Comparison of ENCODE assay signal across 23 cellular contexts in the genomic region with DNA sequence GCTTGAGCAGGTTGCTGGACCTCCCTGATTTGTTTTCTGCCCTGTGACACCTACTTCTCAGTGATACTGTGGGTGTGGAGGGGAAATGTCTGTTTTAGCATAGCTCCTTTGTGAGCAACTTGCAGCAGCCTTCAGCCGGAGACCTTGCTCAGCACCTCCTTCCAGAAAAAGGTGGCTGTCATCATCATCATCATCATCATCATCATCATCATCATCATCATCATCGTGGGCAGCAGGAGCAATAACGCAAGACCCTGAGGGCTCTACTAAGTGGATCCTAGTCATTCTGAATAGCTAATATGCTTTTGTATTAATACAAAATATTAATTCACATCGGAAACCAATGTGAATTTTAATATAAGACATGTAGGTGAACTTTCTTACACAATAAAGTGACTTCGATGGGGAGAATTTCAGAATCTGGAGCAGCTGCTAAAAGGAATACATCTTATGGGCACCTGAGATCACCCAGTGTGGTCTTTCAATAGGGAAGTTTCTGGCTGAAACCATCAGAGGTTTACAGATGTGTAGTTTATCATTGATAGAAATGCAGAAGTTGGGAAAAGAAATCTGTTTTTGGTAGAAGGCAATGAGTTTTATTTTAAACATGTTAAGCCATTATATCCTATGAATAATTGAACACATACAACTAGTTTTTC. TPM values are rescaled to one million over a fixed set of nuclear protein-coding genes. Genes with fewer than 3 reads are reported as not detected.
DNase-seq lines count a peak whose midpoint lies in the region; ATAC-seq, FAIRE-seq and TF ChIP-seq lines count a peak whose summit lies in the region.
"Had no signal": no experiment of that assay in that cellular context is flagged by ENCODE, and none has a peak within 500 bp of the region (broad histone marks: within the 10 kb centered on the region; RNA-seq: fewer than 3 reads in every experiment).

No MANE protein-coding gene starts in this region.

- ATAC-seq in GM18909 (IDR thresholded peaks at IDR 0.05; ENCODE audit: poor library complexity, unreplicated experiment) (peak; percentile 71), GM21528 (IDR thresholded peaks at IDR 0.05; ENCODE audit: low FRiP score, unreplicated experiment) (peak; percentile 62), HG03108 (IDR thresholded peaks at IDR 0.05; ENCODE audit: unreplicated experiment) (peak; percentile 53), GM21360 (IDR thresholded peaks at IDR 0.05; ENCODE audit: unreplicated experiment) (no peak)
- ATAC-seq: CD8-positive, alpha-beta T cell; effector memory CD8-positive, alpha-beta T cell had no signal

- H3K4me1 ChIP-seq in H1 (replicated peaks in 1 of 4; ENCODE audit: control insufficient read depth in 3 of 4, insufficient read depth in 4 of 4, low read length in 3 of 4) (peaks cover 0 to 3% (median 0%) of the 10 kb centered on the region in 4 experiments; a peak in 1 of 7 replicates), OCI-LY7 (ENCODE audit: insufficient read depth, low read length, poor library complexity, severe bottlenecking) (no peaks in the 10 kb centered on the region)

- TF ChIP-seq POLR2A in H1 (IDR thresholded peaks at IDR 0.05; ENCODE audit: control extremely low read depth in 1 of 2, low read depth in 2 of 2, low read length in 2 of 2) = no peak

- H4K8ac ChIP-seq in H1 (ENCODE audit: extremely low read depth, insufficient read depth, low read length) = no peak overlapping the region

- H3K56ac ChIP-seq in H1 (replicated peaks; ENCODE audit: insufficient read length, low read depth, low read length) = no peak overlapping the region

- 82% methylated on average over 5 of the region's 5 CpGs; no CpG with 5 or more reads in 1 of the 2 experiments for WGBS in H1 (ENCODE audit: extremely low coverage in 1 of 2, insufficient coverage in 1 of 2, insufficient read length in 1 of 2, insufficient replicate concordance in 2 of 2, low coverage in 1 of 2, low lambda C conversion rate in 2 of 2, missing lambda C conversion rate in 1 of 2), 2 experiments

- no peak overlapping the region for H4K91ac ChIP-seq in H1 (replicated peaks; ENCODE audit: insufficient read length, low read length)

- no peak overlapping the region for H3K23ac ChIP-seq in H1 (ENCODE audit: insufficient read length)

- DNase-seq in H1 (ENCODE audit: low read depth in 1 of 2, low spot score in 2 of 2) = no peak
- no peak for DNase-seq in HT-29 (ENCODE audit: low spot score)
- no peak for DNase-seq in OCI-LY7 (ENCODE audit: low spot score)
- DNase-seq: activated naive CD4-positive, alpha-beta T cell treated with Interleukin-2 at 50 U/mL for 16 hours; aorta; CD8-positive, alpha-beta T cell; cerebellar nuclear complex; effector memory CD8-positive, alpha-beta T cell; head of caudate nucleus; NCI-H774; stimulated activated CD4-positive, alpha-beta T cell treated with anti-CD3 and anti-CD28 coated beads, Interleukin-4, amount 100 ng/mL, for 1 hour had no signal

- H3K9me3 ChIP-seq in H1 (ENCODE audit: insufficient read depth in 2 of 2, low read depth in 1 of 2, low read length in 1 of 2) (no peaks in the 10 kb centered on the region), OCI-LY7 (ENCODE audit: low read length) (no peaks in the 10 kb centered on the region)
- H3K9me3 ChIP-seq: suprapubic skin had no signal

- no peak overlapping the region for H3K4me3 ChIP-seq in H1 (ENCODE audit: extremely low read depth in 1 of 4, insufficient read depth in 2 of 4, low read depth in 3 of 4, low read length in 4 of 4)
- no peak overlapping the region for H3K4me3 ChIP-seq in OCI-LY7 (ENCODE audit: low read depth, low read length, poor library complexity, severe bottlenecking)
- H3K4me3 ChIP-seq: SK-N-MC, skin epidermis, suprapubic skin had no signal

- H2BK15ac ChIP-seq in H1 (ENCODE audit: low read length) = no peak overlapping the region

- TF ChIP-seq RAD21 in H1 (IDR thresholded peaks at IDR 0.05 in 1 of 2, conservative IDR thresholded peaks at IDR 0.05 in 1 of 2; ENCODE audit: low read depth in 2 of 2, low read length in 2 of 2) = no peak

- BruUV-seq in OCI-LY7 (replicated peaks; lab: Mats Ljungman, UMichigan) = no TSS peak

- no peak overlapping the region for H3K14ac ChIP-seq in H1 (ENCODE audit: insufficient read length)

- H2AK5ac ChIP-seq in H1 (ENCODE audit: low read depth, low read length) = no peak overlapping the region

- H3K9me2 ChIP-seq in OCI-LY7 (ENCODE audit: insufficient read depth, low read length) = no peaks in the 10 kb centered on the region

- intact Hi-C loops in OCI-LY7 (cut with micrococcal nuclease; ENCODE audit: unreplicated experiment) = loop anchor here (10.0 kb wide), 2 partner anchors 112 to 1162 kb away; no protein-coding TSS in a partner anchor

- H2BK5ac ChIP-seq in H1 (ENCODE audit: low read depth, low read length) = no peak overlapping the region

- H2BK120ac ChIP-seq in H1 (replicated peaks; ENCODE audit: low read depth, low read length) = no peak overlapping the region

- POLR2A ChIA-PET in H1 (lab: Charles Lee; ENCODE audit: partially characterized antibody) = no interaction called here
- POLR2A ChIA-PET in OCI-LY7 (lab: Charles Lee) = interaction anchor here (0.5 to 0.7 kb wide), 3 partner anchors 62 to 1069 kb away, joined by 3 to 6 read pairs (median 4); no protein-coding TSS in a partner anchor

- H3K27ac ChIP-seq in H1 (ENCODE audit: low read depth, low read length) (no peak overlapping the region), OCI-LY7 (ENCODE audit: low read depth, low read length, poor library complexity, severe bottlenecking) (no peak overlapping the region)
- H3K27ac ChIP-seq: KMS-11, SK-N-MC, skin epidermis, suprapubic skin had no signal

- no peaks in the 10 kb centered on the region for H4K20me1 ChIP-seq in H1 (replicated peaks in 1 of 2; ENCODE audit: control insufficient read depth in 1 of 2, insufficient read depth in 2 of 2, low read length in 2 of 2)
- no peaks in the 10 kb centered on the region for H4K20me1 ChIP-seq in OCI-LY7 (ENCODE audit: insufficient read depth, low read length)

- TF ChIP-seq CTCF in H1 (IDR thresholded peaks at IDR 0.05; ENCODE audit: control extremely low read depth in 1 of 3, insufficient read depth in 1 of 3, low read depth in 1 of 3, low read length in 3 of 3) (no peak), OCI-LY7 (conservative IDR thresholded peaks at IDR 0.05; ENCODE audit: low read length) (no peak)

- no peak overlapping the region for H3K18ac ChIP-seq in H1 (ENCODE audit: extremely low read depth, low read length)

- CTCF ChIA-PET in H1 (lab: Charles Lee; ENCODE audit: partially characterized antibody) (interaction anchor here (0.9 to 8.0 kb wide), 7 partner anchors 12 to 317 kb away, joined by 3 to 85 read pairs (median 4); a partner anchor contains a TSS), OCI-LY7 (lab: Charles Lee; ENCODE audit: unreplicated experiment) (interaction anchor here (0.7 kb wide), 1 partner anchor 262 kb away, joined by 3 read pairs; no protein-coding TSS in a partner anchor)

- no peak overlapping the region for H4K5ac ChIP-seq in H1 (ENCODE audit: insufficient read length, low read depth, low read length)

- H3K79me1 ChIP-seq in H1 (ENCODE audit: low read depth, low read length) = no peaks in the 10 kb centered on the region

- no peak overlapping the region for H3K4ac ChIP-seq in H1 (replicated peaks; ENCODE audit: insufficient read length, low read depth, low read length)

- no peaks in the 10 kb centered on the region for H3K27me3 ChIP-seq in H1 (replicated peaks in 1 of 4; ENCODE audit: control insufficient read depth in 3 of 4, extremely low read depth in 1 of 4, insufficient read depth in 3 of 4, low read length in 3 of 4)

- H3K79me2 ChIP-seq in H1 (ENCODE audit: control insufficient read depth in 1 of 2, insufficient read depth in 2 of 2, low read length in 2 of 2) (no peaks in the 10 kb centered on the region), OCI-LY7 (ENCODE audit: insufficient read depth, low read depth, low read length) (no peaks in the 10 kb centered on the region)

- no peak overlapping the region for H2BK12ac ChIP-seq in H1 (ENCODE audit: low read depth, low read length)

- FAIRE-seq in H1 (lab: Jason Lieb, UNC) = no peak

- no peak overlapping the region for H3K4me2 ChIP-seq in H1 (ENCODE audit: insufficient read depth in 1 of 2, low read depth in 2 of 2, low read length in 2 of 2)
- no peak overlapping the region for H3K4me2 ChIP-seq in OCI-LY7 (ENCODE audit: low read length)
- H3K4me2 ChIP-seq: KMS-11 had no signal

- no peak overlapping the region for H2BK20ac ChIP-seq in H1 (ENCODE audit: low read length)

- TF ChIP-seq EP300 in H1 (IDR thresholded peaks at IDR 0.05; ENCODE audit: borderline replicate concordance in 1 of 2, low read depth in 2 of 2, low read length in 2 of 2) = no peak

- H3K9ac ChIP-seq in H1 (replicated peaks in 1 of 4; ENCODE audit: extremely low read depth in 1 of 4, low read depth in 3 of 4, low read length in 3 of 4) = no peak overlapping the region
- H3K9ac ChIP-seq: KMS-11 had no signal

- no peaks in the 10 kb centered on the region for H3K36me3 ChIP-seq in H1 (ENCODE audit: control insufficient read depth in 2 of 4, insufficient read depth in 4 of 4, low read length in 3 of 4)
- no peaks in the 10 kb centered on the region for H3K36me3 ChIP-seq in OCI-LY7 (ENCODE audit: insufficient read depth, low read length)
- H3K36me3 ChIP-seq: suprapubic skin had no signal

- H3K23me2 ChIP-seq in H1 (ENCODE audit: low read depth, low read length) = no peaks in the 10 kb centered on the region

- H2AFZ ChIP-seq in H1 (ENCODE audit: low read length) (peak overlapping the region; percentile 75; the same call in 1 of the 2 replicates), OCI-LY7 (ENCODE audit: low read length) (no peak overlapping the region)

RNA-seq across cellular contexts. Expression of a gene that starts 8.6 kb away (rescaled TPM):
- total RNA-seq in H1 (2021; fragmentation: NEBNext Ultra II Directional; extraction: Animal tissue kit (Norgen Biotek cat#: 25700)) = not detected in 2 replicates
- polyA plus RNA-seq in H1 (2011; rRNA removed) = not detected in 2 replicates
- polyA plus RNA-seq in H1 (2011; cell fraction: cytosol; rRNA removed) = not detected
- not detected for polyA plus RNA-seq in H1 (2011; cell fraction: nucleus; rRNA removed)
- polyA plus RNA-seq in H1 (2012, experiment 1 of 2) = not detected in 4 replicates
- polyA plus RNA-seq in H1 (2012, experiment 2 of 2) = not detected
- polyA plus RNA-seq in H1 (2013, experiment 1 of 2) = not detected
- polyA plus RNA-seq in H1 (2013, experiment 2 of 2) = not detected
- 0.10 TPM in 1 of 2 replicates, not detected in the other for polyA minus RNA-seq in H1 (2011; rRNA and poly(A)+ RNA removed)
- polyA minus RNA-seq in H1 (2011; cell fraction: cytosol; rRNA and poly(A)+ RNA removed) = not detected
- not detected for polyA minus RNA-seq in H1 (2011; cell fraction: nucleus; rRNA and poly(A)+ RNA removed)
- total RNA-seq in HT-29 (2014; rRNA removed; shearing (Covaris generic)) = not detected in 2 replicates
- total RNA-seq in OCI-LY7 (2014; rRNA removed; shearing (Covaris generic)) = not detected in 2 replicates
- total RNA-seq in OCI-LY7 (2022) = not detected in 2 replicates
- total RNA-seq: aorta; CD8-positive, alpha-beta T cell; Daoy; H4; lung microvascular endothelial cell; progenitor cell of endocrine pancreas; suprapubic skin had no signal
- polyA plus RNA-seq: aorta had no signal

RNA-seq across cellular contexts. Expression of a gene that starts 54.3 kb away (rescaled TPM):
- total RNA-seq in H1 (2021; fragmentation: NEBNext Ultra II Directional; extraction: Animal tissue kit (Norgen Biotek cat#: 25700)) = 15.5 and 16.4 TPM in 2 replicates
- polyA plus RNA-seq in H1 (2011; rRNA removed) = 3.2 and 3.8 TPM in 2 replicates
- 4.9 TPM for polyA plus RNA-seq in H1 (2011; cell fraction: cytosol; rRNA removed)
- polyA plus RNA-seq in H1 (2011; cell fraction: nucleus; rRNA removed) = 7.1 TPM
- 5.6 to 8.4 TPM (median 7.2 TPM) in 4 replicates for polyA plus RNA-seq in H1 (2012, experiment 1 of 2)
- polyA plus RNA-seq in H1 (2012, experiment 2 of 2) = 0.93 TPM
- polyA plus RNA-seq in H1 (2013, experiment 1 of 2) = 13.9 TPM
- 13.1 TPM for polyA plus RNA-seq in H1 (2013, experiment 2 of 2)
- polyA minus RNA-seq in H1 (2011; rRNA and poly(A)+ RNA removed) = 11.0 and 15.1 TPM in 2 replicates
- polyA minus RNA-seq in H1 (2011; cell fraction: cytosol; rRNA and poly(A)+ RNA removed) = 4.0 TPM
- polyA minus RNA-seq in H1 (2011; cell fraction: nucleus; rRNA and poly(A)+ RNA removed) = 15.7 TPM
- 29.9 and 33.2 TPM in 2 replicates for total RNA-seq in HT-29 (2014; rRNA removed; shearing (Covaris generic))
- total RNA-seq in OCI-LY7 (2014; rRNA removed; shearing (Covaris generic)) = 26.1 and 26.8 TPM in 2 replicates
- 32.0 and 32.6 TPM in 2 replicates for total RNA-seq in OCI-LY7 (2022)
